Comparison of ENCODE assay signal across 11 cellular contexts in the genomic region with DNA sequence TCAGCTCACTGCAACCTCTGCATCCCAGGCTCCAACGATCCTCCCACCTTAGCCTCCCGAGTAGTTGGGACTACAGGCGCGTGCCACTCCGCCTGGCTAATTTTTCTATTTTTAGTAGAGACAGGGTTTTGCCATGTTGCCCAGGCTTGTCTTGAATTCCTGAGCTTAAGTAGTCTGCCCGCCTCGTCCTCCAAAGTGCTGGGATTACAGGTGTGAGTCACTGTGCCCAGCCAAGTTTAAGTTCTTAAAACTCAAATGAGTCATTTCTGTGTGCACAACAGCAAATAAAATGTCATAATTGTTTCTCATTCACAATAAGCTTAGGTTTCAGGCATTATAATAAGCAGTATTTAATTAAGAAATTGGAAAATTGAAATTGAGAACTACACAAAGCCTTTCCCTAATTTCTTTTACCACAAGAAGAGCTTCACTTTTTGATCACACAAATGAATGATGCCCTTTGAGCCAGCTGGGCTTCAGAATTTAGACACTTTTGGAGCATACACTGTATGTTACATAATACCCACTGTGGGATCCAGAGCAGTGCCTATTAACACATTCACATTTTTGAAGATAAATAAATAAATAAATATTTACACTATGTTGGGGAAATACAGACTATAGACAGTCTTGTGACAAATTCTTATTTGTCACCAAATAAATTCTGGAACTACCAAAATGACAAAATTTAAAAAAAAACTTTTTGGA. TPM values are rescaled to one million over a fixed set of nuclear protein-coding genes. Genes with fewer than 3 reads are reported as not detected.
A peak's percentile ranks its signal among the peaks of the same experiment; 100 is the strongest.
DNase-seq lines count a peak whose midpoint lies in the region; ATAC-seq, FAIRE-seq and TF ChIP-seq lines count a peak whose summit lies in the region.
"Had no signal": no experiment of that assay in that cellular context is flagged by ENCODE, and none has a peak within 500 bp of the region (broad histone marks: within the 10 kb centered on the region; RNA-seq: fewer than 3 reads in every experiment).

No MANE protein-coding gene starts in this region.

- peak overlapping the region; percentile 43 for H3K27ac Mint-ChIP-seq in Calu3 (ENCODE audit: unreplicated experiment)
- no peak overlapping the region for H3K27ac Mint-ChIP-seq in CD8-positive, alpha-beta memory T cell
- H3K27ac Mint-ChIP-seq: CD4-positive, alpha-beta T cell had no signal

- no peak overlapping the region for H3K4me3 Mint-ChIP-seq in Calu3 (ENCODE audit: low read depth, unreplicated experiment)
- no peak overlapping the region for H3K4me3 Mint-ChIP-seq in CD8-positive, alpha-beta memory T cell
- H3K4me3 Mint-ChIP-seq: CD4-positive, alpha-beta T cell had no signal

- peak; percentile 61 for DNase-seq in Calu3
- DNase-seq in MV-4-11 (lab: John Stamatoyannopoulos, UW): peak; percentile 9
- DNase-seq in bronchial epithelial cell (ENCODE audit: low read depth): peak; percentile 99
- peak in 1 of 2 donors; percentile 59 for DNase-seq in left lung
- DNase-seq in NAMALWA (ENCODE audit: low spot score): no peak
- no peak for DNase-seq in CD8-positive, alpha-beta memory T cell
- DNase-seq in NCI-H524 treated with DMSO at 0.1 percent for 48 hours (lab: John Stamatoyannopoulos, UW): no peak
- DNase-seq: activated T-cell treated with anti-CD3 and anti-CD28 coated beads for 4 hours; CD4-positive, alpha-beta T cell; stimulated activated naive CD4-positive, alpha-beta T cell treated with Interleukin-2 at 50 U/mL for 16 hours had no signal

- no peaks in the 10 kb centered on the region for H3K9me3 ChIP-seq in left lung
- H3K9me3 ChIP-seq in CD8-positive, alpha-beta memory T cell (ENCODE audit: low read length): no peaks in the 10 kb centered on the region

- H3K36me3 ChIP-seq in bronchial epithelial cell (ENCODE audit: control insufficient read depth, insufficient read depth, low read length) (no peaks in the 10 kb centered on the region), left lung (no peaks in the 10 kb centered on the region)
- H3K36me3 ChIP-seq in CD8-positive, alpha-beta memory T cell (ENCODE audit: insufficient read depth, low read length): no peaks in the 10 kb centered on the region

- peaks cover 16% of the 10 kb centered on the region for H3K4me1 Mint-ChIP-seq in Calu3 (ENCODE audit: low read depth, unreplicated experiment)
- H3K4me1 Mint-ChIP-seq in CD8-positive, alpha-beta memory T cell: no peaks in the 10 kb centered on the region

- ATAC-seq in left lung: peak; percentile 82
- ATAC-seq in GM21423 (IDR thresholded peaks at IDR 0.05; ENCODE audit: unreplicated experiment): no peak

- no peaks in the 10 kb centered on the region for H3K9me3 Mint-ChIP-seq in Calu3 (ENCODE audit: low read depth, unreplicated experiment)
- H3K9me3 Mint-ChIP-seq in CD8-positive, alpha-beta memory T cell: no peaks in the 10 kb centered on the region
- H3K9me3 Mint-ChIP-seq: CD4-positive, alpha-beta T cell had no signal

- H3K4me3 ChIP-seq in bronchial epithelial cell (ENCODE audit: low read depth, low read length) (no peak overlapping the region), left lung (no peak overlapping the region)
- no peak overlapping the region for H3K4me3 ChIP-seq in CD8-positive, alpha-beta memory T cell (ENCODE audit: low read length)

- H3K27me3 ChIP-seq in bronchial epithelial cell (ENCODE audit: control insufficient read depth, insufficient read depth, low read length) (no peaks in the 10 kb centered on the region), left lung (no peaks in the 10 kb centered on the region)
- no peaks in the 10 kb centered on the region for H3K27me3 ChIP-seq in CD8-positive, alpha-beta memory T cell (ENCODE audit: insufficient read depth, low read length, poor library complexity, severe bottlenecking)

- no peaks in the 10 kb centered on the region for H3K27me3 Mint-ChIP-seq in Calu3 (ENCODE audit: unreplicated experiment)
- H3K27me3 Mint-ChIP-seq in CD8-positive, alpha-beta memory T cell: peaks cover 5 to 18% of the 10 kb centered on the region in 2 donors

- no peaks in the 10 kb centered on the region for H3K36me3 Mint-ChIP-seq in Calu3 (ENCODE audit: insufficient read depth, unreplicated experiment)
- H3K36me3 Mint-ChIP-seq in CD8-positive, alpha-beta memory T cell: no peaks in the 10 kb centered on the region

- TF ChIP-seq CTCF in Calu3 (IDR thresholded peaks at IDR 0.05; ENCODE audit: unreplicated experiment) (no peak), bronchial epithelial cell (IDR thresholded peaks at IDR 0.05; ENCODE audit: insufficient read depth, low read length, severe bottlenecking) (no peak), left lung (IDR thresholded peaks at IDR 0.05) (no peak)

- H3K4me1 ChIP-seq in left lung: no peaks in the 10 kb centered on the region
- H3K4me1 ChIP-seq in CD8-positive, alpha-beta memory T cell (ENCODE audit: insufficient read depth, low read length): no peaks in the 10 kb centered on the region

- POLR2A ChIA-PET in CD8-positive, alpha-beta memory T cell (lab: Charles Lee): no interaction called here

- no peak overlapping the region for H3K27ac ChIP-seq in left lung
- no peak overlapping the region for H3K27ac ChIP-seq in CD8-positive, alpha-beta memory T cell (ENCODE audit: low read depth, low read length)

- BruUV-seq in Calu3 (replicated peaks; lab: Mats Ljungman, UMichigan): no TSS peak

- intact Hi-C loops in Calu3 (cut with micrococcal nuclease; ENCODE audit: unreplicated experiment) (loop anchor here (1.0 kb wide), 1 partner anchor 34 kb away; no protein-coding TSS in a partner anchor), left lung (cut with DNase I) (no loop called here)

- CTCF ChIA-PET in Calu3 (lab: Charles Lee): interaction anchor here (0.6 to 1.2 kb wide), 4 partner anchors 9 to 41 kb away, joined by 3 to 5 read pairs (median 4); a partner anchor contains a TSS
- CTCF ChIA-PET in CD8-positive, alpha-beta memory T cell (lab: Charles Lee): no interaction called here

- FAIRE-seq in bronchial epithelial cell (lab: Jason Lieb, UNC): peak; percentile 55

RNA-seq across cellular contexts. Expression of a gene that starts 8.6 kb away (rescaled TPM):
- 45.6 and 46.1 TPM in 2 replicates for total RNA-seq in Calu3 (2022)
- total RNA-seq in bronchial epithelial cell: 70.7 and 85.0 TPM in 2 replicates
- total RNA-seq in left lung: 10 to 100 TPM; 43.4 to 61.7 TPM
- 100 to 1,000 TPM; 114 to 120 TPM for total RNA-seq in CD8-positive, alpha-beta memory T cell
- 53.9 TPM for polyA plus RNA-seq in CD8-positive, alpha-beta memory T cell

RNA-seq across cellular contexts. Expression of a gene that starts 50.5 kb away (rescaled TPM):
- total RNA-seq in Calu3 (2022) (not detected in 2 replicates), bronchial epithelial cell (not detected in 2 replicates), left lung (under 1 TPM; 0.58 to 0.86 TPM)
- total RNA-seq in CD8-positive, alpha-beta memory T cell: under 1 TPM in 1 of 2 experiments, not detected in 1; 0.18 TPM
- not detected for polyA plus RNA-seq in CD8-positive, alpha-beta memory T cell
- total RNA-seq: CD4-positive, alpha-beta T cell had no signal

Comparison
In these comparisons a context has a peak if more than half of its experiments do, and no peak if none do; other contexts are left out.
1. DNase-seq: peak in Calu3 (single experiment), MV-4-11 (single experiment) and bronchial epithelial cell (single experiment); none in NAMALWA (single experiment), CD8-positive, alpha-beta memory T cell (0 of 5) and NCI-H524 treated with DMSO at 0.1 percent for 48 hours (single experiment).